18 cellular contexts compared by ENCODE assay signal in genomic region chr16:50306287-50306686, GRCh38. TPM values are rescaled to one million over a fixed set of nuclear protein-coding genes. Genes with fewer than 3 reads are reported as not detected.
DNase-seq lines count a peak whose midpoint lies in the region; ATAC-seq, FAIRE-seq and TF ChIP-seq lines count a peak whose summit lies in the region.
"Had no signal": no experiment of that assay in that cellular context is flagged by ENCODE, and none has a peak within 500 bp of the region (broad histone marks: within the 10 kb centered on the region; RNA-seq: fewer than 3 reads in every experiment).

No MANE protein-coding gene starts in this region.

- H2BK15ac ChIP-seq in H1 (ENCODE audit: low read length) = no peak overlapping the region

- no peaks in the 10 kb centered on the region for H3K4me1 Mint-ChIP-seq in activated CD8-positive, alpha-beta memory T cell treated with anti-CD3 and anti-CD28 coated beads, Interleukin-2, amount 10 ng/mL, durations not matched to agents 7 days and 5 days
- peaks cover 0 to 3% (median 0%) of the 10 kb centered on the region in 3 donors for H3K4me1 Mint-ChIP-seq in CD8-positive, alpha-beta memory T cell
- H3K4me1 Mint-ChIP-seq in stimulated activated memory B cell treated with anti-CD40 and anti-IgM and Interleukin-4, amounts not matched to agents 10 μg/mL and 1 μg/mL and 100 μg/mL, for 72 hours = peaks cover 4% of the 10 kb centered on the region

- H2BK5ac ChIP-seq in H1 (ENCODE audit: low read depth, low read length) = no peak overlapping the region

- no peak for TF ChIP-seq CTCF in H1 (IDR thresholded peaks at IDR 0.05; ENCODE audit: control extremely low read depth in 1 of 3, insufficient read depth in 1 of 3, low read depth in 1 of 3, low read length in 3 of 3)

- intact Hi-C loops in posterior vena cava (cut with DNase I) = no loop called here

- POLR2A ChIA-PET in CD8-positive, alpha-beta memory T cell (lab: Charles Lee) = no interaction called here
- POLR2A ChIA-PET in H1 (lab: Charles Lee; ENCODE audit: partially characterized antibody) = interaction anchor here (0.8 to 1.2 kb wide), 3 partner anchors 12 to 153 kb away, joined by 3 to 4 read pairs (median 3); no protein-coding TSS in a partner anchor

- H3K79me1 ChIP-seq in H1 (ENCODE audit: low read depth, low read length) = no peaks in the 10 kb centered on the region

- H3K9me3 Mint-ChIP-seq in activated CD8-positive, alpha-beta memory T cell treated with anti-CD3 and anti-CD28 coated beads, Interleukin-2, amount 10 ng/mL, durations not matched to agents 7 days and 5 days (ENCODE audit: low read depth) = no peaks in the 10 kb centered on the region
- H3K9me3 Mint-ChIP-seq in CD8-positive, alpha-beta memory T cell = no peaks in the 10 kb centered on the region
- no peaks in the 10 kb centered on the region for H3K9me3 Mint-ChIP-seq in stimulated activated memory B cell treated with anti-CD40 and anti-IgM and Interleukin-4, amounts not matched to agents 10 μg/mL and 1 μg/mL and 100 μg/mL, for 72 hours
- H3K9me3 Mint-ChIP-seq: CD4-positive, CD25-positive, alpha-beta regulatory T cell; naive B cell had no signal

- TF ChIP-seq EP300 in H1 (IDR thresholded peaks at IDR 0.05; ENCODE audit: borderline replicate concordance in 1 of 2, low read depth in 2 of 2, low read length in 2 of 2) = no peak

- no peak for TF ChIP-seq POLR2A in H1 (IDR thresholded peaks at IDR 0.05; ENCODE audit: control extremely low read depth in 1 of 2, low read depth in 2 of 2, low read length in 2 of 2)

- H3K18ac ChIP-seq in H1 (ENCODE audit: extremely low read depth, low read length) = no peak overlapping the region

- H3K4me3 Mint-ChIP-seq in activated CD8-positive, alpha-beta memory T cell treated with anti-CD3 and anti-CD28 coated beads, Interleukin-2, amount 10 ng/mL, durations not matched to agents 7 days and 5 days = no peak overlapping the region
- no peak overlapping the region for H3K4me3 Mint-ChIP-seq in CD8-positive, alpha-beta memory T cell
- H3K4me3 Mint-ChIP-seq in stimulated activated memory B cell treated with anti-CD40 and anti-IgM and Interleukin-4, amounts not matched to agents 10 μg/mL and 1 μg/mL and 100 μg/mL, for 72 hours = no peak overlapping the region
- H3K4me3 Mint-ChIP-seq: CD4-positive, CD25-positive, alpha-beta regulatory T cell had no signal

- no peak overlapping the region for H3K27ac ChIP-seq in CD8-positive, alpha-beta memory T cell (ENCODE audit: low read depth, low read length)
- no peak overlapping the region for H3K27ac ChIP-seq in H1 (ENCODE audit: low read depth, low read length)
- H3K27ac ChIP-seq: prostate gland, testis had no signal

- H3K4me3 ChIP-seq in CD8-positive, alpha-beta memory T cell (ENCODE audit: low read length) = no peak overlapping the region
- H3K4me3 ChIP-seq in H1 (ENCODE audit: extremely low read depth in 1 of 4, insufficient read depth in 2 of 4, low read depth in 3 of 4, low read length in 4 of 4) = no peak overlapping the region
- H3K4me3 ChIP-seq: prostate gland, testis had no signal

- CTCF ChIA-PET in activated CD8-positive, alpha-beta memory T cell treated with anti-CD3 and anti-CD28 coated beads, Interleukin-2, amount 10 ng/mL, durations not matched to agents 7 days and 5 days (lab: Charles Lee) = interaction anchor here (0.6 kb wide), 1 partner anchor 492 kb away, joined by 3 read pairs; no protein-coding TSS in a partner anchor
- CTCF ChIA-PET in CD8-positive, alpha-beta memory T cell (lab: Charles Lee) = interaction anchor here (1.3 kb wide), 1 partner anchor 500 kb away, joined by 3 read pairs; no protein-coding TSS in a partner anchor
- CTCF ChIA-PET in H1 (lab: Charles Lee; ENCODE audit: partially characterized antibody) = interaction anchor here (0.7 to 1.2 kb wide), 5 partner anchors 21 to 287 kb away, joined by 3 to 4 read pairs (median 3); no protein-coding TSS in a partner anchor

- no peaks in the 10 kb centered on the region for H3K27me3 ChIP-seq in CD8-positive, alpha-beta memory T cell (ENCODE audit: insufficient read depth, low read length, poor library complexity, severe bottlenecking)
- no peaks in the 10 kb centered on the region for H3K27me3 ChIP-seq in H1 (replicated peaks in 1 of 4; ENCODE audit: control insufficient read depth in 3 of 4, extremely low read depth in 1 of 4, insufficient read depth in 3 of 4, low read length in 3 of 4)
- H3K27me3 ChIP-seq: testis had no signal

- H3K4me1 ChIP-seq in CD8-positive, alpha-beta memory T cell (ENCODE audit: insufficient read depth, low read length) = no peaks in the 10 kb centered on the region
- H3K4me1 ChIP-seq in H1 (replicated peaks in 1 of 4; ENCODE audit: control insufficient read depth in 3 of 4, insufficient read depth in 4 of 4, low read length in 3 of 4) = no peaks in the 10 kb centered on the region; a peak in 1 of 7 replicates
- H3K4me1 ChIP-seq: prostate gland had no signal

- H3K4me2 ChIP-seq in H1 (ENCODE audit: insufficient read depth in 1 of 2, low read depth in 2 of 2, low read length in 2 of 2) = no peak overlapping the region

- no peak for FAIRE-seq in H1 (lab: Jason Lieb, UNC)
- FAIRE-seq: colon had no signal

- no peaks in the 10 kb centered on the region for H4K20me1 ChIP-seq in H1 (replicated peaks in 1 of 2; ENCODE audit: control insufficient read depth in 1 of 2, insufficient read depth in 2 of 2, low read length in 2 of 2)

- no peaks in the 10 kb centered on the region for H3K23me2 ChIP-seq in H1 (ENCODE audit: low read depth, low read length)

- no peak overlapping the region for H3K9ac ChIP-seq in H1 (replicated peaks in 1 of 4; ENCODE audit: extremely low read depth in 1 of 4, low read depth in 3 of 4, low read length in 3 of 4)

- no peak overlapping the region for H3K23ac ChIP-seq in H1 (ENCODE audit: insufficient read length)

- no peak overlapping the region for H2BK120ac ChIP-seq in H1 (replicated peaks; ENCODE audit: low read depth, low read length)

- no peak overlapping the region for H3K14ac ChIP-seq in H1 (ENCODE audit: insufficient read length)

- H3K4ac ChIP-seq in H1 (replicated peaks; ENCODE audit: insufficient read length, low read depth, low read length) = no peak overlapping the region

- no peak for ATAC-seq in activated CD8-positive, alpha-beta memory T cell treated with anti-CD3 and anti-CD28 coated beads, Interleukin-2, amount 10 ng/mL, durations not matched to agents 7 days and 5 days
- no peak for ATAC-seq in stimulated activated memory B cell treated with anti-CD40 and anti-IgM and Interleukin-4, amounts not matched to agents 10 μg/mL and 1 μg/mL and 100 μg/mL, for 72 hours

- H3K27me3 Mint-ChIP-seq in activated CD8-positive, alpha-beta memory T cell treated with anti-CD3 and anti-CD28 coated beads, Interleukin-2, amount 10 ng/mL, durations not matched to agents 7 days and 5 days = no peaks in the 10 kb centered on the region
- no peaks in the 10 kb centered on the region for H3K27me3 Mint-ChIP-seq in CD8-positive, alpha-beta memory T cell
- no peaks in the 10 kb centered on the region for H3K27me3 Mint-ChIP-seq in stimulated activated memory B cell treated with anti-CD40 and anti-IgM and Interleukin-4, amounts not matched to agents 10 μg/mL and 1 μg/mL and 100 μg/mL, for 72 hours
- H3K27me3 Mint-ChIP-seq: CD4-positive, CD25-positive, alpha-beta regulatory T cell; naive B cell had no signal

- H3K56ac ChIP-seq in H1 (replicated peaks; ENCODE audit: insufficient read length, low read depth, low read length) = no peak overlapping the region

- H3K36me3 Mint-ChIP-seq in activated CD8-positive, alpha-beta memory T cell treated with anti-CD3 and anti-CD28 coated beads, Interleukin-2, amount 10 ng/mL, durations not matched to agents 7 days and 5 days = peaks cover 15% of the 10 kb centered on the region
- H3K36me3 Mint-ChIP-seq in CD8-positive, alpha-beta memory T cell = peaks cover 0 to 88% (median 4%) of the 10 kb centered on the region in 3 donors
- H3K36me3 Mint-ChIP-seq in stimulated activated memory B cell treated with anti-CD40 and anti-IgM and Interleukin-4, amounts not matched to agents 10 μg/mL and 1 μg/mL and 100 μg/mL, for 72 hours = peaks cover 50% of the 10 kb centered on the region
- H3K36me3 Mint-ChIP-seq: CD4-positive, CD25-positive, alpha-beta regulatory T cell; naive B cell had no signal

- no peak overlapping the region for H2BK20ac ChIP-seq in H1 (ENCODE audit: low read length)

- peak overlapping the region; percentile 89 for H4K8ac ChIP-seq in H1 (ENCODE audit: extremely low read depth, insufficient read depth, low read length)

- H4K5ac ChIP-seq in H1 (ENCODE audit: insufficient read length, low read depth, low read length) = no peak overlapping the region

- no peak overlapping the region for H2AK5ac ChIP-seq in H1 (ENCODE audit: low read depth, low read length)

- H3K36me3 ChIP-seq in CD8-positive, alpha-beta memory T cell (ENCODE audit: insufficient read depth, low read length) = peaks cover 44% of the 10 kb centered on the region
- no peaks in the 10 kb centered on the region for H3K36me3 ChIP-seq in H1 (ENCODE audit: control insufficient read depth in 2 of 4, insufficient read depth in 4 of 4, low read length in 3 of 4)
- H3K36me3 ChIP-seq: prostate gland had no signal

- no peaks in the 10 kb centered on the region for H3K79me2 ChIP-seq in H1 (ENCODE audit: control insufficient read depth in 1 of 2, insufficient read depth in 2 of 2, low read length in 2 of 2)

- no peaks in the 10 kb centered on the region for H3K9me3 ChIP-seq in CD8-positive, alpha-beta memory T cell (ENCODE audit: low read length)
- no peaks in the 10 kb centered on the region; a peak in 1 of 4 replicates for H3K9me3 ChIP-seq in H1 (ENCODE audit: insufficient read depth in 2 of 2, low read depth in 1 of 2, low read length in 1 of 2)
- H3K9me3 ChIP-seq: prostate gland, testis had no signal

- peak; percentile 40 for DNase-seq in activated CD8-positive, alpha-beta memory T cell treated with anti-CD3 and anti-CD28 coated beads, Interleukin-2, amount 50 U/mL, for 48 hours
- no peak for DNase-seq in activated CD8-positive, alpha-beta memory T cell treated with anti-CD3 and anti-CD28 coated beads, Interleukin-2, amount 10 ng/mL, durations not matched to agents 7 days and 5 days
- DNase-seq in CD8-positive, alpha-beta memory T cell = peak in 1 of 5 donors; percentile 22
- peak in 1 of 2 experiments; percentile 38 for DNase-seq in H1 (ENCODE audit: low read depth in 1 of 2, low spot score in 2 of 2)
- DNase-seq in posterior vena cava (ENCODE audit: low spot score) = peak; percentile 65
- DNase-seq in nucleus accumbens (lab: John Stamatoyannopoulos, UW) = no peak
- no peak for DNase-seq in stimulated activated CD8-positive, alpha-beta memory T cell treated with anti-CD3 and anti-CD28 coated beads, Interleukin-4, amount 100 ng/mL, for 48 hours
- DNase-seq: CD4-positive, CD25-positive, alpha-beta regulatory T cell; DMS153; GDM1; HCEC 1CT; naive B cell; OCI-M1; SHP77 treated with DMSO at 0.1 percent for 48 hours had no signal

- H3K27ac Mint-ChIP-seq in activated CD8-positive, alpha-beta memory T cell treated with anti-CD3 and anti-CD28 coated beads, Interleukin-2, amount 10 ng/mL, durations not matched to agents 7 days and 5 days = no peak overlapping the region
- H3K27ac Mint-ChIP-seq in CD8-positive, alpha-beta memory T cell = peak overlapping the region in 5 of 8 donors; percentile 6 to 90 (median 61)
- no peak overlapping the region for H3K27ac Mint-ChIP-seq in stimulated activated memory B cell treated with anti-CD40 and anti-IgM and Interleukin-4, amounts not matched to agents 10 μg/mL and 1 μg/mL and 100 μg/mL, for 72 hours

- TF ChIP-seq RAD21 in H1 (IDR thresholded peaks at IDR 0.05 in 1 of 2, conservative IDR thresholded peaks at IDR 0.05 in 1 of 2; ENCODE audit: low read depth in 2 of 2, low read length in 2 of 2) = no peak

- no peak overlapping the region for H4K91ac ChIP-seq in H1 (replicated peaks; ENCODE audit: insufficient read length, low read length)

- H2AFZ ChIP-seq in H1 (ENCODE audit: low read length) = no peak overlapping the region

- 99% methylated on average over 9 of the region's 9 CpGs; no CpG with 5 or more reads in 1 of the 2 experiments for WGBS in H1 (ENCODE audit: extremely low coverage in 1 of 2, insufficient coverage in 1 of 2, insufficient read length in 1 of 2, insufficient replicate concordance in 2 of 2, low coverage in 1 of 2, low lambda C conversion rate in 2 of 2, missing lambda C conversion rate in 1 of 2), 2 experiments

- H2BK12ac ChIP-seq in H1 (ENCODE audit: low read depth, low read length) = no peak overlapping the region

RNA-seq across cellular contexts. Expression of gene ADCY7, which starts 39.9 kb away (rescaled TPM):
- total RNA-seq in activated CD8-positive, alpha-beta memory T cell treated with anti-CD3 and anti-CD28 coated beads, Interleukin-2, amount 10 ng/mL, durations not matched to agents 7 days and 5 days = 100 to 1,000 TPM; 131 to 232 TPM
- 10 to 100 TPM; 76.6 to 83.4 TPM for total RNA-seq in CD8-positive, alpha-beta memory T cell
- polyA plus RNA-seq in CD8-positive, alpha-beta memory T cell = 88.1 TPM
- 4.7 and 5.1 TPM in 2 replicates for total RNA-seq in H1 (2021; fragmentation: NEBNext Ultra II Directional; extraction: Animal tissue kit (Norgen Biotek cat#: 25700))
- polyA plus RNA-seq in H1 (2011; rRNA removed) = 2.4 and 5.5 TPM in 2 replicates
- 4.9 TPM for polyA plus RNA-seq in H1 (2011; cell fraction: cytosol; rRNA removed)
- polyA plus RNA-seq in H1 (2011; cell fraction: nucleus; rRNA removed) = 13.5 TPM
- polyA plus RNA-seq in H1 (2012, experiment 1 of 2) = 2.0 to 4.3 TPM (median 2.9 TPM) in 4 replicates
- 0.45 TPM for polyA plus RNA-seq in H1 (2012, experiment 2 of 2)
- polyA plus RNA-seq in H1 (2013, experiment 1 of 2) = 1.8 TPM
- 1.7 TPM for polyA plus RNA-seq in H1 (2013, experiment 2 of 2)
- 6.9 and 7.2 TPM in 2 replicates for polyA minus RNA-seq in H1 (2011; rRNA and poly(A)+ RNA removed)
- polyA minus RNA-seq in H1 (2011; cell fraction: cytosol; rRNA and poly(A)+ RNA removed) = 7.3 TPM
- polyA minus RNA-seq in H1 (2011; cell fraction: nucleus; rRNA and poly(A)+ RNA removed) = 6.4 TPM
- 10 to 100 TPM; 31.3 to 50.2 TPM for total RNA-seq in posterior vena cava

Comparison
In these comparisons a context has a peak if more than half of its experiments do, and no peak if none do; other contexts are left out.
1. DNase-seq: peak in activated CD8-positive, alpha-beta memory T cell treated with anti-CD3 and anti-CD28 coated beads, Interleukin-2, amount 50 U/mL, for 48 hours (single experiment) and posterior vena cava (single experiment); none in activated CD8-positive, alpha-beta memory T cell treated with anti-CD3 and anti-CD28 coated beads, Interleukin-2, amount 10 ng/mL, durations not matched to agents 7 days and 5 days (single experiment), nucleus accumbens (0 of 56) and stimulated activated CD8-positive, alpha-beta memory T cell treated with anti-CD3 and anti-CD28 coated beads, Interleukin-4, amount 100 ng/mL, for 48 hours (single experiment).
2. H3K27ac Mint-ChIP-seq: peak in CD8-positive, alpha-beta memory T cell (5 of 8); none in activated CD8-positive, alpha-beta memory T cell treated with anti-CD3 and anti-CD28 coated beads, Interleukin-2, amount 10 ng/mL, durations not matched to agents 7 days and 5 days (single experiment) and stimulated activated memory B cell treated with anti-CD40 and anti-IgM and Interleukin-4, amounts not matched to agents 10 μg/mL and 1 μg/mL and 100 μg/mL, for 72 hours (single experiment).